1 cellular context compared by ENCODE assay signal in genomic region chr14:23068792-23069412, GRCh38.
TF ChIP-seq lines count a peak whose summit lies in the region.

No MANE protein-coding gene starts in this region.

TF ChIP-seq in K562, 482 proteins besides CTCF, POLR2A, EP300 and RAD21 (continued from another document):
- TF ChIP-seq DACH1 (IDR thresholded peaks at IDR 0.05; ENCODE audit: partially characterized antibody) (no peak), CSDE1 (IDR thresholded peaks at IDR 0.05) (no peak), U2AF1 (optimal IDR thresholded peaks at IDR 0.05; ENCODE audit: low read depth, low read length) (no peak), ZNF232 (CRISPR knock-in tag; IDR thresholded peaks at IDR 0.05) (no peak), ZNF57 (CRISPR knock-in tag; IDR thresholded peaks at IDR 0.05) (no peak), CTBP1 (IDR thresholded peaks at IDR 0.05; ENCODE audit: borderline replicate concordance) (peak; percentile 43; the same call in 1 of the 2 replicates), NFXL1 (CRISPR knock-in tag; IDR thresholded peaks at IDR 0.05) (no peak), ETS2 (tag; IDR thresholded peaks at IDR 0.05; ENCODE audit: borderline replicate concordance, poor library complexity, severe bottlenecking) (no peak), ZNF444 (CRISPR knock-in tag; IDR thresholded peaks at IDR 0.05) (no peak), USF1 (CRISPR knock-in tag; IDR thresholded peaks at IDR 0.05) (no peak), XRCC5 (IDR thresholded peaks at IDR 0.05; ENCODE audit: low read depth, low read length) (peak; percentile 79; the same call in 1 of the 2 replicates), XRCC4 (IDR thresholded peaks at IDR 0.05; ENCODE audit: extremely low read depth, insufficient read depth, insufficient read length) (no peak), L3MBTL2 (IDR thresholded peaks at IDR 0.05) (peak; percentile 68), STAG1 (CRISPR knock-in tag; IDR thresholded peaks at IDR 0.05; ENCODE audit: borderline replicate concordance) (peak; percentile 61; the same call in 1 of the 2 replicates), ETV6 (IDR thresholded peaks at IDR 0.05; ENCODE audit: borderline replicate concordance in 1 of 2, low read depth in 2 of 2, low read length in 1 of 2) (no peak), ETV6 (CRISPR knock-in tag; IDR thresholded peaks at IDR 0.05; ENCODE audit: borderline replicate concordance) (no peak), ZNF707 (CRISPR knock-in tag; conservative IDR thresholded peaks at IDR 0.05) (no peak), ZHX1 (conservative IDR thresholded peaks at IDR 0.05; ENCODE audit: low read length) (0 out of 2 replicates have a peak, but pooled peaks have one; percentile 25), ZNF3 (CRISPR knock-in tag; IDR thresholded peaks at IDR 0.05) (no peak), KLF1 (tag; IDR thresholded peaks at IDR 0.05) (no peak), ATF7 (IDR thresholded peaks at IDR 0.05) (no peak), MCM5 (IDR thresholded peaks at IDR 0.05; ENCODE audit: low read depth) (no peak), ZNF133 (CRISPR knock-in tag; IDR thresholded peaks at IDR 0.05) (no peak), SLC30A9 (CRISPR knock-in tag; IDR thresholded peaks at IDR 0.05) (no peak), HNRNPK (IDR thresholded peaks at IDR 0.05; ENCODE audit: low read depth, low read length, poor library complexity, severe bottlenecking) (no peak), ZNF146 (CRISPR knock-in tag; IDR thresholded peaks at IDR 0.05; ENCODE audit: unreplicated experiment) (no peak), THRAP3 (IDR thresholded peaks at IDR 0.05; ENCODE audit: borderline replicate concordance) (no peak), RFX7 (CRISPR knock-in tag; IDR thresholded peaks at IDR 0.05) (no peak), ZNF592 (IDR thresholded peaks at IDR 0.05) (peak; percentile 91), KLF16 (IDR thresholded peaks at IDR 0.05) (peak; percentile 65), RBM17 (IDR thresholded peaks at IDR 0.05; ENCODE audit: borderline replicate concordance, low read depth, low read length) (no peak), CREM (IDR thresholded peaks at IDR 0.05; ENCODE audit: low read depth) (no peak; the same call in 1 of the 2 replicates)
- TF ChIP-seq, protein P1, sequence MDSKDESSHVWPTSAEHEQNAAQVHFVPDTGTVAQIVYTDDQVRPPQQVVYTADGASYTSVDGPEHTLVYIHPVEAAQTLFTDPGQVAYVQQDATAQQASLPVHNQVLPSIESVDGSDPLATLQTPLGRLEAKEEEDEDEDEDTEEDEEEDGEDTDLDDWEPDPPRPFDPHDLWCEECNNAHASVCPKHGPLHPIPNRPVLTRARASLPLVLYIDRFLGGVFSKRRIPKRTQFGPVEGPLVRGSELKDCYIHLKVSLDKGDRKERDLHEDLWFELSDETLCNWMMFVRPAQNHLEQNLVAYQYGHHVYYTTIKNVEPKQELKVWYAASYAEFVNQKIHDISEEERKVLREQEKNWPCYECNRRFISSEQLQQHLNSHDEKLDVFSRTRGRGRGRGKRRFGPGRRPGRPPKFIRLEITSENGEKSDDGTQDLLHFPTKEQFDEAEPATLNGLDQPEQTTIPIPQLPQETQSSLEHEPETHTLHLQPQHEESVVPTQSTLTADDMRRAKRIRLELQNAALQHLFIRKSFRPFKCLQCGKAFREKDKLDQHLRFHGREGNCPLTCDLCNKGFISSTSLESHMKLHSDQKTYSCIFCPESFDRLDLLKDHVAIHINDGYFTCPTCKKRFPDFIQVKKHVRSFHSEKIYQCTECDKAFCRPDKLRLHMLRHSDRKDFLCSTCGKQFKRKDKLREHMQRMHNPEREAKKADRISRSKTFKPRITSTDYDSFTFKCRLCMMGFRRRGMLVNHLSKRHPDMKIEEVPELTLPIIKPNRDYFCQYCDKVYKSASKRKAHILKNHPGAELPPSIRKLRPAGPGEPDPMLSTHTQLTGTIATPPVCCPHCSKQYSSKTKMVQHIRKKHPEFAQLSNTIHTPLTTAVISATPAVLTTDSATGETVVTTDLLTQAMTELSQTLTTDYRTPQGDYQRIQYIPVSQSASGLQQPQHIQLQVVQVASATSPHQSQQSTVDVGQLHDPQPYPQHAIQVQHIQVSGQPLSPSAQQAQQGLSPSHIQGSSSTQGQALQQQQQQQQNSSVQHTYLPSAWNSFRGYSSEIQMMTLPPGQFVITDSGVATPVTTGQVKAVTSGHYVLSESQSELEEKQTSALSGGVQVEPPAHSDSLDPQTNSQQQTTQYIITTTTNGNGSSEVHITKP (IDR thresholded peaks at IDR 0.05; ENCODE audit: partially characterized antibody), result no peak
- TF ChIP-seq, protein P2, sequence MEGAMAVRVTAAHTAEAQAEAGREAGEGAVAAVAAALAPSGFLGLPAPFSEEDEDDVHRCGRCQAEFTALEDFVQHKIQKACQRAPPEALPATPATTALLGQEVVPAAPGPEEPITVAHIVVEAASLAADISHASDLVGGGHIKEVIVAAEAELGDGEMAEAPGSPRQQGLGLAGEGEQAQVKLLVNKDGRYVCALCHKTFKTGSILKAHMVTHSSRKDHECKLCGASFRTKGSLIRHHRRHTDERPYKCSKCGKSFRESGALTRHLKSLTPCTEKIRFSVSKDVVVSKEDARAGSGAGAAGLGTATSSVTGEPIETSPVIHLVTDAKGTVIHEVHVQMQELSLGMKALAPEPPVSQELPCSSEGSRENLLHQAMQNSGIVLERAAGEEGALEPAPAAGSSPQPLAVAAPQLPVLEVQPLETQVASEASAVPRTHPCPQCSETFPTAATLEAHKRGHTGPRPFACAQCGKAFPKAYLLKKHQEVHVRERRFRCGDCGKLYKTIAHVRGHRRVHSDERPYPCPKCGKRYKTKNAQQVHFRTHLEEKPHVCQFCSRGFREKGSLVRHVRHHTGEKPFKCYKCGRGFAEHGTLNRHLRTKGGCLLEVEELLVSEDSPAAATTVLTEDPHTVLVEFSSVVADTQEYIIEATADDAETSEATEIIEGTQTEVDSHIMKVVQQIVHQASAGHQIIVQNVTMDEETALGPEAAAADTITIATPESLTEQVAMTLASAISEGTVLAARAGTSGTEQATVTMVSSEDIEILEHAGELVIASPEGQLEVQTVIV (CRISPR knock-in tag; IDR thresholded peaks at IDR 0.05; ENCODE audit: borderline replicate concordance), result no peak
- TF ChIP-seq, protein P3, sequence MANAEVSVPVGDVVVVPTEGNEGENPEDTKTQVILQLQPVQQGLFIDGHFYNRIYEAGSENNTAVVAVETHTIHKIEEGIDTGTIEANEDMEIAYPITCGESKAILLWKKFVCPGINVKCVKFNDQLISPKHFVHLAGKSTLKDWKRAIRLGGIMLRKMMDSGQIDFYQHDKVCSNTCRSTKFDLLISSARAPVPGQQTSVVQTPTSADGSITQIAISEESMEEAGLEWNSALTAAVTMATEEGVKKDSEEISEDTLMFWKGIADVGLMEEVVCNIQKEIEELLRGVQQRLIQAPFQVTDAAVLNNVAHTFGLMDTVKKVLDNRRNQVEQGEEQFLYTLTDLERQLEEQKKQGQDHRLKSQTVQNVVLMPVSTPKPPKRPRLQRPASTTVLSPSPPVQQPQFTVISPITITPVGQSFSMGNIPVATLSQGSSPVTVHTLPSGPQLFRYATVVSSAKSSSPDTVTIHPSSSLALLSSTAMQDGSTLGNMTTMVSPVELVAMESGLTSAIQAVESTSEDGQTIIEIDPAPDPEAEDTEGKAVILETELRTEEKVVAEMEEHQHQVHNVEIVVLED (CRISPR knock-in tag; IDR thresholded peaks at IDR 0.05), result no peak
- TF ChIP-seq, protein P4, sequence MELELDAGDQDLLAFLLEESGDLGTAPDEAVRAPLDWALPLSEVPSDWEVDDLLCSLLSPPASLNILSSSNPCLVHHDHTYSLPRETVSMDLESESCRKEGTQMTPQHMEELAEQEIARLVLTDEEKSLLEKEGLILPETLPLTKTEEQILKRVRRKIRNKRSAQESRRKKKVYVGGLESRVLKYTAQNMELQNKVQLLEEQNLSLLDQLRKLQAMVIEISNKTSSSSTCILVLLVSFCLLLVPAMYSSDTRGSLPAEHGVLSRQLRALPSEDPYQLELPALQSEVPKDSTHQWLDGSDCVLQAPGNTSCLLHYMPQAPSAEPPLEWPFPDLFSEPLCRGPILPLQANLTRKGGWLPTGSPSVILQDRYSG (tag; conservative IDR thresholded peaks at IDR 0.05; ENCODE audit: low read depth), result no peak
- TF ChIP-seq, protein P5, sequence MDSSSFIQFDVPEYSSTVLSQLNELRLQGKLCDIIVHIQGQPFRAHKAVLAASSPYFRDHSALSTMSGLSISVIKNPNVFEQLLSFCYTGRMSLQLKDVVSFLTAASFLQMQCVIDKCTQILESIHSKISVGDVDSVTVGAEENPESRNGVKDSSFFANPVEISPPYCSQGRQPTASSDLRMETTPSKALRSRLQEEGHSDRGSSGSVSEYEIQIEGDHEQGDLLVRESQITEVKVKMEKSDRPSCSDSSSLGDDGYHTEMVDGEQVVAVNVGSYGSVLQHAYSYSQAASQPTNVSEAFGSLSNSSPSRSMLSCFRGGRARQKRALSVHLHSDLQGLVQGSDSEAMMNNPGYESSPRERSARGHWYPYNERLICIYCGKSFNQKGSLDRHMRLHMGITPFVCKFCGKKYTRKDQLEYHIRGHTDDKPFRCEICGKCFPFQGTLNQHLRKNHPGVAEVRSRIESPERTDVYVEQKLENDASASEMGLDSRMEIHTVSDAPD (CRISPR knock-in tag; IDR thresholded peaks at IDR 0.05), result no peak
- TF ChIP-seq, protein P6, sequence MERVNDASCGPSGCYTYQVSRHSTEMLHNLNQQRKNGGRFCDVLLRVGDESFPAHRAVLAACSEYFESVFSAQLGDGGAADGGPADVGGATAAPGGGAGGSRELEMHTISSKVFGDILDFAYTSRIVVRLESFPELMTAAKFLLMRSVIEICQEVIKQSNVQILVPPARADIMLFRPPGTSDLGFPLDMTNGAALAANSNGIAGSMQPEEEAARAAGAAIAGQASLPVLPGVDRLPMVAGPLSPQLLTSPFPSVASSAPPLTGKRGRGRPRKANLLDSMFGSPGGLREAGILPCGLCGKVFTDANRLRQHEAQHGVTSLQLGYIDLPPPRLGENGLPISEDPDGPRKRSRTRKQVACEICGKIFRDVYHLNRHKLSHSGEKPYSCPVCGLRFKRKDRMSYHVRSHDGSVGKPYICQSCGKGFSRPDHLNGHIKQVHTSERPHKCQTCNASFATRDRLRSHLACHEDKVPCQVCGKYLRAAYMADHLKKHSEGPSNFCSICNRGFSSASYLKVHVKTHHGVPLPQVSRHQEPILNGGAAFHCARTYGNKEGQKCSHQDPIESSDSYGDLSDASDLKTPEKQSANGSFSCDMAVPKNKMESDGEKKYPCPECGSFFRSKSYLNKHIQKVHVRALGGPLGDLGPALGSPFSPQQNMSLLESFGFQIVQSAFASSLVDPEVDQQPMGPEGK (CRISPR knock-in tag; IDR thresholded peaks at IDR 0.05; ENCODE audit: borderline replicate concordance), result no peak
